Comparison of ENCODE assay signal across 7 cellular contexts in genomic region chr1:32337855-32338636, GRCh38. TPM values are rescaled to one million over a fixed set of nuclear protein-coding genes. Genes with fewer than 3 reads are reported as not detected.
DNase-seq lines count a peak whose midpoint lies in the region; ATAC-seq and TF ChIP-seq lines count a peak whose summit lies in the region.

No MANE protein-coding gene starts in this region.

- H3K4me3 Mint-ChIP-seq in glutamatergic neuron (ENCODE audit: unreplicated experiment) = peak overlapping the region; percentile 71

- TF ChIP-seq CTCF in glutamatergic neuron (IDR thresholded peaks at IDR 0.05; ENCODE audit: partially characterized antibody, unreplicated experiment) = no peak

- H3K27me3 Mint-ChIP-seq in glutamatergic neuron (ENCODE audit: unreplicated experiment) = peaks cover 8% of the 10 kb centered on the region

- H3K4me1 Mint-ChIP-seq in glutamatergic neuron (ENCODE audit: low read depth, unreplicated experiment) = peaks cover 21% of the 10 kb centered on the region

- DNase-seq in SKM-1 treated with dmso at 0.1 percent for 144 hours (lab: John Stamatoyannopoulos, UW; ENCODE audit: unreplicated experiment) = peak; percentile 62
- no peak for DNase-seq in glutamatergic neuron
- DNase-seq in stimulated activated CD8-positive, alpha-beta memory T cell treated with anti-CD3 and anti-CD28 coated beads, Interleukin-4, amount 100 ng/mL, for 48 hours = peak; percentile 54
- DNase-seq in hepatic stellate cell (ENCODE audit: low spot score) = no peak
- no peak for DNase-seq in activated effector memory CD4-positive, alpha-beta T cell treated with anti-CD3 and anti-CD28 coated beads, Interleukin-2, amount 50 U/mL, for 16 hours

- H3K36me3 Mint-ChIP-seq in glutamatergic neuron (ENCODE audit: unreplicated experiment) = peaks cover 4% of the 10 kb centered on the region

- ATAC-seq in HG02759 (IDR thresholded peaks at IDR 0.05; ENCODE audit: unreplicated experiment) (peak; percentile 19), HG02623 (IDR thresholded peaks at IDR 0.05; ENCODE audit: unreplicated experiment) (no peak)

- peak overlapping the region; percentile 33 for H3K27ac Mint-ChIP-seq in glutamatergic neuron (ENCODE audit: unreplicated experiment)

- H3K9me3 Mint-ChIP-seq in glutamatergic neuron (ENCODE audit: unreplicated experiment) = peaks cover 15% of the 10 kb centered on the region

RNA-seq across cellular contexts. Expression of gene MARCKSL1, which starts 2.0 kb away (rescaled TPM):
- 912 TPM for total RNA-seq in glutamatergic neuron (ENCODE audit: unreplicated experiment)

RNA-seq across cellular contexts. Expression of gene FAM229A, which starts 24.2 kb away (rescaled TPM):
- 21.8 TPM for total RNA-seq in glutamatergic neuron (ENCODE audit: unreplicated experiment)

RNA-seq across cellular contexts. Expression of gene TSSK3, which starts 24.3 kb away (rescaled TPM):
- 1.6 TPM for total RNA-seq in glutamatergic neuron (ENCODE audit: unreplicated experiment)

RNA-seq across cellular contexts. Expression of gene HDAC1, which starts 46.2 kb away (rescaled TPM):
- 36.9 TPM for total RNA-seq in glutamatergic neuron (ENCODE audit: unreplicated experiment)

RNA-seq across cellular contexts. Expression of gene BSDC1, which starts 56.2 kb away (rescaled TPM):
- 161 TPM for total RNA-seq in glutamatergic neuron (ENCODE audit: unreplicated experiment)

Comparison
In these comparisons a context has a peak if more than half of its experiments do, and no peak if none do; other contexts are left out.
1. DNase-seq: peak in SKM-1 treated with dmso at 0.1 percent for 144 hours (single experiment) and stimulated activated CD8-positive, alpha-beta memory T cell treated with anti-CD3 and anti-CD28 coated beads, Interleukin-4, amount 100 ng/mL, for 48 hours (single experiment); none in glutamatergic neuron (single experiment), hepatic stellate cell (single experiment) and activated effector memory CD4-positive, alpha-beta T cell treated with anti-CD3 and anti-CD28 coated beads, Interleukin-2, amount 50 U/mL, for 16 hours (single experiment).